8 cellular contexts compared by ENCODE assay signal in genomic region chr11:12377824-12378593, GRCh38. TPM values are rescaled to one million over a fixed set of nuclear protein-coding genes. Genes with fewer than 3 reads are reported as not detected.
DNase-seq lines count a peak whose midpoint lies in the region; ATAC-seq and TF ChIP-seq lines count a peak whose summit lies in the region.

No MANE protein-coding gene starts in this region.

- peak overlapping the region; percentile 73 for H3K27ac ChIP-seq in C4-2B
- peak overlapping the region; percentile 91 for H3K27ac ChIP-seq in foreskin keratinocyte

- peaks cover 39% of the 10 kb centered on the region for H3K4me1 Mint-ChIP-seq in nephron progenitor cell

- DNase-seq in LHCN-M2 (ENCODE audit: low read depth) (peak; percentile 80), foreskin keratinocyte (peak; percentile 45 to 65), nephron progenitor cell (peak; percentile 72), NAMALWA (ENCODE audit: low spot score) (no peak)
- DNase-seq in activated effector memory CD4-positive, alpha-beta T cell treated with anti-CD3 and anti-CD28 coated beads, Interleukin-2, amount 50 U/mL, for 16 hours: peak; percentile 66
- DNase-seq in NK-92 treated with Interleukin-12 subunit alpha and Interleukin-12 subunit beta, amount 100 ng/mL, for 24 hours (lab: John Stamatoyannopoulos, UW): no peak

- peak overlapping the region; percentile 97 for H3K4me3 Mint-ChIP-seq in nephron progenitor cell

- ATAC-seq in foreskin keratinocyte: peak; percentile 84
- ATAC-seq in GM21526 (IDR thresholded peaks at IDR 0.05; ENCODE audit: low FRiP score, unreplicated experiment): no peak

- peaks cover 3% of the 10 kb centered on the region for H3K27me3 Mint-ChIP-seq in nephron progenitor cell (ENCODE audit: low read depth, poor library complexity)

- TF ChIP-seq CTCF in C4-2B (conservative IDR thresholded peaks at IDR 0.05): peak; percentile 42
- peak; percentile 48 for TF ChIP-seq CTCF in foreskin keratinocyte (conservative IDR thresholded peaks at IDR 0.05)
- TF ChIP-seq CTCF in nephron progenitor cell (IDR thresholded peaks at IDR 0.05): no peak

- H3K4me1 ChIP-seq in foreskin keratinocyte: peaks cover 10% of the 10 kb centered on the region

- peak overlapping the region; percentile 97 for H3K27ac Mint-ChIP-seq in nephron progenitor cell

- H3K9me3 Mint-ChIP-seq in nephron progenitor cell: peaks cover 9% of the 10 kb centered on the region

- peaks cover 13% of the 10 kb centered on the region for H3K36me3 Mint-ChIP-seq in nephron progenitor cell (ENCODE audit: low read depth)

- H3K27me3 ChIP-seq in foreskin keratinocyte: no peaks in the 10 kb centered on the region

RNA-seq across cellular contexts. Expression of gene PARVA, which starts 0.6 kb away (rescaled TPM):
- total RNA-seq in LHCN-M2 (2014; rRNA removed) (49.6 and 55.7 TPM in 2 replicates), foreskin keratinocyte (22.2 TPM in 2 replicates)
- 111 TPM for polyA plus RNA-seq in LHCN-M2 (2012)
- 17.1 and 20.3 TPM in 2 replicates for polyA plus RNA-seq in foreskin keratinocyte

Comparison
In these comparisons a context has a peak if more than half of its experiments do, and no peak if none do; other contexts are left out.
1. DNase-seq: peak in LHCN-M2 (single experiment), activated effector memory CD4-positive, alpha-beta T cell treated with anti-CD3 and anti-CD28 coated beads, Interleukin-2, amount 50 U/mL, for 16 hours (single experiment), foreskin keratinocyte (2 of 2) and nephron progenitor cell (single experiment); none in NAMALWA (single experiment) and NK-92 treated with Interleukin-12 subunit alpha and Interleukin-12 subunit beta, amount 100 ng/mL, for 24 hours (single experiment).